ENCODE assay signal across 18 cellular contexts in genomic region chr15:90079619-90080559, GRCh38. TPM values are rescaled to one million over a fixed set of nuclear protein-coding genes. Genes with fewer than 3 reads are reported as not detected.
A peak's percentile ranks its signal among the peaks of the same experiment; 100 is the strongest.
DNase-seq lines count a peak whose midpoint lies in the region; ATAC-seq and TF ChIP-seq lines count a peak whose summit lies in the region.
"Had no signal": no experiment of that assay in that cellular context is flagged by ENCODE, and none has a peak within 500 bp of the region (broad histone marks: within the 10 kb centered on the region; RNA-seq: fewer than 3 reads in every experiment).

No MANE protein-coding gene starts in this region.

- H3K27me3 Mint-ChIP-seq in stimulated activated naive CD8-positive, alpha-beta T cell treated with anti-CD3 and anti-CD28 coated beads, Interleukin-15, amount 100 ng/mL, for 72 hours = no peaks in the 10 kb centered on the region
- no peaks in the 10 kb centered on the region for H3K27me3 Mint-ChIP-seq in neural crest cell (ENCODE audit: low read depth)

- H3K27ac ChIP-seq in dorsolateral prefrontal cortex (peak overlapping the region in 33 of 59 donors; percentile 1 to 85 (median 78)), tibial nerve (no peak overlapping the region)
- H3K27ac ChIP-seq: C4-2B, SJSA1 had no signal

- no peaks in the 10 kb centered on the region for H3K27me3 ChIP-seq in dorsolateral prefrontal cortex
- H3K27me3 ChIP-seq in tibial nerve = no peaks in the 10 kb centered on the region
- H3K27me3 ChIP-seq: SJSA1 had no signal

- no peak for DNase-seq in stimulated activated naive CD8-positive, alpha-beta T cell treated with anti-CD3 and anti-CD28 coated beads, Interleukin-15, amount 100 ng/mL, for 72 hours
- no peak for DNase-seq in stimulated activated naive CD8-positive, alpha-beta T cell treated with anti-CD3 and anti-CD28 coated beads, Interleukin-15, Interleukin-2, amounts not matched to agents 100 U/mL and 50 U/mL, for 24 hours
- DNase-seq in dorsolateral prefrontal cortex (no peak), neural crest cell (ENCODE audit: low read depth, low spot score) (no peak), COR-L47 (lab: John Stamatoyannopoulos, UW) (no peak), HuH-7.5 (ENCODE audit: low spot score) (no peak), tibial nerve (ENCODE audit: low spot score in 2 of 2) (no peak)
- DNase-seq: DMS153, EL, KG1, NCI-H1436, NCI-H2029, NCI-H2171 treated with DMSO at 0.1 percent for 48 hours, NCI-H774, RPMI8226 had no signal

- no peaks in the 10 kb centered on the region for H3K9me3 ChIP-seq in tibial nerve
- H3K9me3 ChIP-seq: HAP-1, SJSA1 had no signal

- H3K4me3 Mint-ChIP-seq in stimulated activated naive CD8-positive, alpha-beta T cell treated with anti-CD3 and anti-CD28 coated beads, Interleukin-15, amount 100 ng/mL, for 72 hours = no peak overlapping the region
- H3K4me3 Mint-ChIP-seq in neural crest cell = peak overlapping the region; percentile 57

- no peaks in the 10 kb centered on the region for H3K9me3 Mint-ChIP-seq in stimulated activated naive CD8-positive, alpha-beta T cell treated with anti-CD3 and anti-CD28 coated beads, Interleukin-15, amount 100 ng/mL, for 72 hours
- H3K9me3 Mint-ChIP-seq in neural crest cell = no peaks in the 10 kb centered on the region

- ATAC-seq in stimulated activated naive CD8-positive, alpha-beta T cell treated with anti-CD3 and anti-CD28 coated beads, Interleukin-15, amount 100 ng/mL, for 72 hours = peak; percentile 10
- no peak for ATAC-seq in stimulated activated naive CD8-positive, alpha-beta T cell treated with anti-CD3 and anti-CD28 coated beads, Interleukin-15, Interleukin-2, amounts not matched to agents 100 U/mL and 50 U/mL, for 24 hours

- TF ChIP-seq POLR2A in tibial nerve (IDR thresholded peaks at IDR 0.05) = no peak

- H3K4me1 Mint-ChIP-seq in stimulated activated naive CD8-positive, alpha-beta T cell treated with anti-CD3 and anti-CD28 coated beads, Interleukin-15, amount 100 ng/mL, for 72 hours = peaks cover 9% of the 10 kb centered on the region
- H3K4me1 Mint-ChIP-seq in neural crest cell = no peaks in the 10 kb centered on the region

- H3K4me3 ChIP-seq in dorsolateral prefrontal cortex (no peak overlapping the region), tibial nerve (no peak overlapping the region)
- H3K4me3 ChIP-seq: HAP-1, SJSA1 had no signal

- no peaks in the 10 kb centered on the region for H3K4me1 ChIP-seq in tibial nerve
- H3K4me1 ChIP-seq: HAP-1, SJSA1 had no signal

- peaks cover 0 to 87% (median 2%) of the 10 kb centered on the region in 3 donors for H3K36me3 ChIP-seq in tibial nerve

- intact Hi-C loops in dorsolateral prefrontal cortex (cut with DNase I) = no loop called here

- H3K36me3 Mint-ChIP-seq in neural crest cell (ENCODE audit: low read depth) = peaks cover 11% of the 10 kb centered on the region

- no peak for TF ChIP-seq EP300 in tibial nerve (IDR thresholded peaks at IDR 0.05)

- WGBS in tibial nerve, 2 donors = 77 to 87% methylated on average over 25 to 28 of the region's 30 CpGs

- peak overlapping the region in 1 of 2 donors; percentile 27 for H3K27ac Mint-ChIP-seq in stimulated activated naive CD8-positive, alpha-beta T cell treated with anti-CD3 and anti-CD28 coated beads, Interleukin-15, amount 100 ng/mL, for 72 hours
- peak overlapping the region; percentile 50 for H3K27ac Mint-ChIP-seq in neural crest cell (ENCODE audit: unreplicated experiment)

- TF ChIP-seq CTCF in dorsolateral prefrontal cortex (IDR thresholded peaks at IDR 0.05 in 54 of 56, conservative IDR thresholded peaks at IDR 0.05 in 2 of 56; ENCODE audit: low read depth in 1 of 56, partially characterized antibody in 56 of 56) (no peak), neural crest cell (conservative IDR thresholded peaks at IDR 0.05) (no peak), tibial nerve (IDR thresholded peaks at IDR 0.05) (no peak)

RNA-seq across cellular contexts. Expression of gene IDH2, which starts 22.4 kb away (rescaled TPM):
- 100 to 1,000 TPM in 64 of 120 experiments, 10 to 100 TPM in 56; 40.2 to 175 (median 102) TPM for total RNA-seq in dorsolateral prefrontal cortex
- total RNA-seq in neural crest cell = 214 and 218 TPM in 2 replicates
- total RNA-seq in tibial nerve = 10 to 100 TPM; 15.7 to 41.4 (median 20.3) TPM

Comparison
In these comparisons a context has a peak if more than half of its experiments do, and no peak if none do; other contexts are left out.
1. H3K27ac ChIP-seq: peak in dorsolateral prefrontal cortex (33 of 59); none in tibial nerve (0 of 4).